9 cellular contexts compared by ENCODE assay signal in the genomic region with DNA sequence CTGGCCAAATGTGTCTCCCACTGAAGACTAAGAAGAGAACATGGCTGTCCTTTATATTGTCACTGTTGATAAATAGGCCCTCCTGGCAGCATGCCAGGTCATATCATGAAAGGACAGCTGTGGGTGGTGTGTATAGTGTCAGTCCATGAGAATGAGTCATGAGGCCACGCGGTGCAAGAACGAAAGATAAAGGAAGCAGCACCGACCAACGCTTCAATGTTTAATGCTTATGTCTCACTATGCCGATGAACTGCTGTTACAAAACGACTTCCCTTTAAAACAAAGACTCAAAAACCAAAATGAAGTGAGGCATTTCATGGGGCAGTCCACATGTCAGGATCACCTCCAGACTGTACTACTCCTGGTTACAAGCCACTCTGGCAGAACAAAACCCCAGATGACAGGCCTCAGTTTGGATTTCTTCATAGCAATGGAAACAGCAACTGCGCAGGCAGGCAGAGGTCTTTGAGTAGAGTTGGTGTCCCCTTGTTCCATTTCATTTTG. TPM values are rescaled to one million over a fixed set of nuclear protein-coding genes. Genes with fewer than 3 reads are reported as not detected.
A peak's percentile ranks its signal among the peaks of the same experiment; 100 is the strongest.
DNase-seq lines count a peak whose midpoint lies in the region; ATAC-seq and TF ChIP-seq lines count a peak whose summit lies in the region.
"Had no signal": no experiment of that assay in that cellular context is flagged by ENCODE, and none has a peak within 500 bp of the region (broad histone marks: within the 10 kb centered on the region; RNA-seq: fewer than 3 reads in every experiment).

No MANE protein-coding gene starts in this region.

- H3K9me3 ChIP-seq in CD8-positive, alpha-beta T cell (ENCODE audit: low read length): no peaks in the 10 kb centered on the region
- H3K9me3 ChIP-seq: suprapubic skin had no signal

- H3K27me3 ChIP-seq in CD8-positive, alpha-beta T cell (ENCODE audit: insufficient read depth, low read length): no peaks in the 10 kb centered on the region
- H3K27me3 ChIP-seq: suprapubic skin had no signal

- H3K4me3 ChIP-seq in CD8-positive, alpha-beta T cell (ENCODE audit: low read depth, low read length): no peak overlapping the region
- H3K4me3 ChIP-seq in fibroblast of the aortic adventitia (ENCODE audit: low read depth, low read length): no peak overlapping the region
- H3K4me3 ChIP-seq: suprapubic skin had no signal

- peak; percentile 12 to 70 (median 46) for DNase-seq in CD8-positive, alpha-beta T cell
- DNase-seq in NCI-H345 treated with DMSO at 0.1 percent for 48 hours (lab: John Stamatoyannopoulos, UW; ENCODE audit: unreplicated experiment) (peak; percentile 67), fibroblast of the aortic adventitia (ENCODE audit: low read depth) (peak; percentile 75), KG1 (lab: John Stamatoyannopoulos, UW) (no peak), cerebellum (ENCODE audit: low spot score) (no peak)
- peak; percentile 91 for DNase-seq in activated CD8-positive, alpha-beta T cell treated with anti-CD3 and anti-CD28 coated beads for 36 hours
- peak; percentile 31 to 37 for DNase-seq in stimulated activated CD4-positive, alpha-beta T cell treated with anti-CD3 and anti-CD28 coated beads, Interleukin-1b, Interleukin-23, amount 100 ng/mL, for 4 hours (ENCODE audit: low read depth in 2 of 2)

- H3K4me1 Mint-ChIP-seq in CD8-positive, alpha-beta T cell (ENCODE audit: low read depth): peaks cover 23% of the 10 kb centered on the region
- H3K4me1 Mint-ChIP-seq in activated CD8-positive, alpha-beta T cell treated with anti-CD3 and anti-CD28 coated beads for 36 hours (ENCODE audit: low read depth): peaks cover 26% of the 10 kb centered on the region

- peak overlapping the region; percentile 36 for H3K4me3 Mint-ChIP-seq in CD8-positive, alpha-beta T cell
- H3K4me3 Mint-ChIP-seq in activated CD8-positive, alpha-beta T cell treated with anti-CD3 and anti-CD28 coated beads for 36 hours: peak overlapping the region; percentile 23

- H3K9me3 Mint-ChIP-seq in CD8-positive, alpha-beta T cell: no peaks in the 10 kb centered on the region
- no peaks in the 10 kb centered on the region for H3K9me3 Mint-ChIP-seq in activated CD8-positive, alpha-beta T cell treated with anti-CD3 and anti-CD28 coated beads for 36 hours

- no peaks in the 10 kb centered on the region for H3K27me3 Mint-ChIP-seq in CD8-positive, alpha-beta T cell (ENCODE audit: low read depth)
- H3K27me3 Mint-ChIP-seq in activated CD8-positive, alpha-beta T cell treated with anti-CD3 and anti-CD28 coated beads for 36 hours: no peaks in the 10 kb centered on the region

- POLR2A ChIA-PET in CD8-positive, alpha-beta T cell (lab: Charles Lee): no interaction called here
- POLR2A ChIA-PET in activated CD8-positive, alpha-beta T cell treated with anti-CD3 and anti-CD28 coated beads for 36 hours (lab: Charles Lee): no interaction called here

- H3K36me3 Mint-ChIP-seq in CD8-positive, alpha-beta T cell: no peaks in the 10 kb centered on the region
- H3K36me3 Mint-ChIP-seq in activated CD8-positive, alpha-beta T cell treated with anti-CD3 and anti-CD28 coated beads for 36 hours (ENCODE audit: low read depth): no peaks in the 10 kb centered on the region

- CTCF ChIA-PET in CD8-positive, alpha-beta T cell (lab: Charles Lee): interaction anchor here (2.3 kb wide), 1 partner anchor 141 kb away, joined by 14 read pairs; no protein-coding TSS in a partner anchor
- CTCF ChIA-PET in activated CD8-positive, alpha-beta T cell treated with anti-CD3 and anti-CD28 coated beads for 36 hours (lab: Charles Lee): interaction anchor here (0.7 to 4.0 kb wide), 2 partner anchors 140 to 159 kb away, joined by 3 to 49 read pairs; no protein-coding TSS in a partner anchor

- intact Hi-C loops in CD8-positive, alpha-beta T cell (cut with DNase I, micrococcal nuclease): loop anchor here in 1 of 2 experiments (5.0 kb wide), 1 partner anchor 835 kb away; no protein-coding TSS in a partner anchor
- intact Hi-C loops in activated CD8-positive, alpha-beta T cell treated with anti-CD3 and anti-CD28 coated beads for 36 hours (cut with micrococcal nuclease): loop anchor here (5.0 kb wide), 1 partner anchor 140 kb away; no protein-coding TSS in a partner anchor

- H3K27ac ChIP-seq in CD8-positive, alpha-beta T cell (ENCODE audit: low read depth, low read length): no peak overlapping the region
- H3K27ac ChIP-seq: suprapubic skin had no signal

- no peak for TF ChIP-seq CTCF in CD8-positive, alpha-beta T cell (IDR thresholded peaks at IDR 0.05)
- TF ChIP-seq CTCF in activated CD8-positive, alpha-beta T cell treated with anti-CD3 and anti-CD28 coated beads for 36 hours (IDR thresholded peaks at IDR 0.05): no peak
- no peak for TF ChIP-seq CTCF in fibroblast of the aortic adventitia (IDR thresholded peaks at IDR 0.05; ENCODE audit: insufficient read depth, low read length)

- no peaks in the 10 kb centered on the region for H3K36me3 ChIP-seq in CD8-positive, alpha-beta T cell (ENCODE audit: insufficient read depth, low read length)
- H3K36me3 ChIP-seq: suprapubic skin had no signal

- peaks cover 7% of the 10 kb centered on the region for H3K4me1 ChIP-seq in CD8-positive, alpha-beta T cell (ENCODE audit: insufficient read depth, low read length)

- ATAC-seq in CD8-positive, alpha-beta T cell: peak; percentile 84
- ATAC-seq in activated CD8-positive, alpha-beta T cell treated with anti-CD3 and anti-CD28 coated beads for 36 hours: peak; percentile 92
- ATAC-seq in HG03520 (IDR thresholded peaks at IDR 0.05; ENCODE audit: unreplicated experiment): no peak

- peak overlapping the region; percentile 86 for H3K27ac Mint-ChIP-seq in CD8-positive, alpha-beta T cell
- H3K27ac Mint-ChIP-seq in activated CD8-positive, alpha-beta T cell treated with anti-CD3 and anti-CD28 coated beads for 36 hours: peak overlapping the region; percentile 90

RNA-seq across cellular contexts. Expression of gene TCEANC, which starts 5.2 kb away (rescaled TPM):
- 1 to 10 TPM; 8.2 to 9.5 TPM for total RNA-seq in CD8-positive, alpha-beta T cell
- 1 to 10 TPM; 1.3 to 1.4 TPM for total RNA-seq in activated CD8-positive, alpha-beta T cell treated with anti-CD3 and anti-CD28 coated beads for 36 hours
- total RNA-seq in fibroblast of the aortic adventitia (ENCODE audit: low replicate concordance): 3.9 and 4.2 TPM in 2 replicates
- total RNA-seq in cerebellum: 9.0 TPM

RNA-seq across cellular contexts. Expression of gene RAB9A, which starts 41.2 kb away (rescaled TPM):
- 10 to 100 TPM; 19.4 to 21.5 TPM for total RNA-seq in CD8-positive, alpha-beta T cell
- total RNA-seq in activated CD8-positive, alpha-beta T cell treated with anti-CD3 and anti-CD28 coated beads for 36 hours: 10 to 100 TPM; 30.8 to 31.7 TPM
- 36.0 and 51.8 TPM in 2 replicates for total RNA-seq in fibroblast of the aortic adventitia (ENCODE audit: low replicate concordance)
- total RNA-seq in cerebellum: 17.2 TPM

Comparison
In these comparisons a context has a peak if more than half of its experiments do, and no peak if none do; other contexts are left out.
1. DNase-seq: peak in CD8-positive, alpha-beta T cell (7 of 7), NCI-H345 treated with DMSO at 0.1 percent for 48 hours (single experiment), activated CD8-positive, alpha-beta T cell treated with anti-CD3 and anti-CD28 coated beads for 36 hours (single experiment), fibroblast of the aortic adventitia (single experiment) and stimulated activated CD4-positive, alpha-beta T cell treated with anti-CD3 and anti-CD28 coated beads, Interleukin-1b, Interleukin-23, amount 100 ng/mL, for 4 hours (2 of 2); none in KG1 (single experiment) and cerebellum (single experiment).